7 cellular contexts compared by ENCODE assay signal in genomic region chr21:43938751-43939442, GRCh38.
A peak's percentile ranks its signal among the peaks of the same experiment; 100 is the strongest.
DNase-seq lines count a peak whose midpoint lies in the region; ATAC-seq and TF ChIP-seq lines count a peak whose summit lies in the region.

No MANE protein-coding gene starts in this region.

- H3K27ac ChIP-seq in colonic mucosa, result no peak overlapping the region
- peak overlapping the region in 1 of 3 donors; percentile 51 for H3K27ac ChIP-seq in right lobe of liver

- in situ Hi-C loops in GM13976 (cut with MboI; ENCODE audit: low sequenced_read_pairs, unreplicated experiment), result no loop called here

- intact Hi-C loops in colonic mucosa (cut with DNase I), result loop anchor here (5.0 kb wide), 1 partner anchor 132 kb away; no protein-coding TSS in a partner anchor
- intact Hi-C loops in right lobe of liver (cut with DNase I), result no loop called here

- peak overlapping the region; percentile 38 to 53 for H3K9ac ChIP-seq in colonic mucosa (ENCODE audit: low read depth in 2 of 2, low read length in 2 of 2)

- H3K4me1 ChIP-seq in colonic mucosa, result no peaks in the 10 kb centered on the region
- peaks cover 0 to 21% (median 0%) of the 10 kb centered on the region in 4 donors for H3K4me1 ChIP-seq in right lobe of liver

- TF ChIP-seq CTCF in GM13976 (IDR thresholded peaks at IDR 0.05; ENCODE audit: borderline replicate concordance, control extremely low read depth, extremely low read depth, insufficient read depth, missing control alignments) (peak; percentile 98), HFF-Myc (IDR thresholded peaks at IDR 0.05; ENCODE audit: low read depth, low read length, missing control alignments) (peak; percentile 87), colonic mucosa (IDR thresholded peaks at IDR 0.05) (peak; percentile 98), right lobe of liver (IDR thresholded peaks at IDR 0.05) (peak; percentile 88 to 96 (median 96))

- 2% methylated on average over 10 of the region's 30 CpGs for WGBS in right lobe of liver (ENCODE audit: insufficient coverage, low coverage, low lambda C conversion rate, missing lambda C conversion rate)

- H3K27me3 ChIP-seq in colonic mucosa (no peaks in the 10 kb centered on the region), right lobe of liver (no peaks in the 10 kb centered on the region)

- DNase-seq in GM13976 (ENCODE audit: low spot score), result peak; percentile 95
- no peak for DNase-seq in HFF-Myc (ENCODE audit: extremely low read depth, low read depth)
- peak; percentile 74 for DNase-seq in MV-4-11 (lab: John Stamatoyannopoulos, UW)
- DNase-seq in activated CD4-positive, alpha-beta T cell treated with anti-CD3 and anti-CD28 coated beads for 24 hours (ENCODE audit: low read depth in 2 of 2), result peak; percentile 79 to 87
- DNase-seq in colonic mucosa, result peak; percentile 86
- peak; percentile 80 to 85 (median 85) for DNase-seq in right lobe of liver
- DNase-seq in stimulated activated CD4-positive, alpha-beta T cell treated with anti-CD3 and anti-CD28 coated beads, Interleukin-4, amount 100 ng/mL, for 48 hours (ENCODE audit: low read depth in 2 of 2), result peak; percentile 87 to 88

- no peaks in the 10 kb centered on the region for H3K36me3 ChIP-seq in colonic mucosa
- H3K36me3 ChIP-seq in right lobe of liver, result no peaks in the 10 kb centered on the region

- H3K4me3 ChIP-seq in HFF-Myc (replicated peaks; ENCODE audit: low read depth, low read length) (no peak overlapping the region), colonic mucosa (peak overlapping the region; percentile 34), right lobe of liver (peak overlapping the region; percentile 32 to 43 (median 36))

- no peak for TF ChIP-seq POLR2A in right lobe of liver (IDR thresholded peaks at IDR 0.05)

- peak; percentile 91 to 97 (median 94) for ATAC-seq in right lobe of liver

- H3K9me3 ChIP-seq in colonic mucosa, result no peaks in the 10 kb centered on the region
- no peaks in the 10 kb centered on the region for H3K9me3 ChIP-seq in right lobe of liver
